In the genomic region with DNA sequence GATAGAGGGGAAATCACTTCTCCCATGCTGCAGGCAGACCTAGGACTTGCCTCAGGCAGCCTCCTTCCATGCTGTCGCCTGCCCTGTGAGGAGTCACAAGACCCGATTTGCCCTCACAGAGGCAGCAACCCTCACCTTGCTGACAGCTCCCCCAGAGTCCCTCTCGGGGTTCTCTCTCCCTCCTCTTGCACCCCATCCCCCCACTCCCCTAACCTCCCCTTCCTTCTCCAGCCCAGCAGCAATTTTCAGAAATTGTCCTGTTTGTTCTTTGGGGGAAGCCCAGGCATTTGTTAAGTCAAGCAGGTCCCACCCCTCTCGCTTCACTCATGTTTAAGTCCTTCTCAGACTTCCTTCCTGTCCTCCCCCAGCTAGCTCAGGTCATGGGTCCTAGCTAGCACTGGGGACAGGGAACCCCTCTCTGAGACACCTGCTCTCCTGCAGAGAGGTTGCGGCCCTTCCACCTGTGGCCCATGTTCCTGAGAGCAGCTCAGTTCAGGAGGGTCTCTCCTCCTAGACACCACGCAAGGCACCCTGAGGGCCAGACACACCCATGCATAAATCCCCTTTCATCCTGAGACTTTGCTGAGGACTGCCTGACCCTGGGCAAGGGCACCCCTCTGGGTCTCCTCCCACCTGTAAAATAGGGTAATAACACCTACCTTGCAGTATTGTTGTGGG, we compare ENCODE assay signal across 11 cellular contexts.
DNase-seq lines count a peak whose midpoint lies in the region; ATAC-seq and TF ChIP-seq lines count a peak whose summit lies in the region.
"Had no signal": no experiment of that assay in that cellular context is flagged by ENCODE, and none has a peak within 500 bp of the region (broad histone marks: within the 10 kb centered on the region; RNA-seq: fewer than 3 reads in every experiment).

No MANE protein-coding gene starts in this region.

- no peak overlapping the region for H3K27ac ChIP-seq in coronary artery
- H3K27ac ChIP-seq: gastrocnemius medialis, prostate gland had no signal

- H3K9me2 ChIP-seq in Loucy (replicated peaks; ENCODE audit: low read depth, low read length), result no peaks in the 10 kb centered on the region

- no peaks in the 10 kb centered on the region for H3F3A ChIP-seq in Loucy (ENCODE audit: low read depth)

- H3K4me3 ChIP-seq in Loucy (ENCODE audit: low read length, poor library complexity, severe bottlenecking) (peak overlapping the region; percentile 19), coronary artery (no peak overlapping the region)
- H3K4me3 ChIP-seq: gastrocnemius medialis, prostate gland had no signal

- peak overlapping the region; percentile 68 for H3K9ac ChIP-seq in Loucy (ENCODE audit: low read depth, low read length, poor library complexity, severe bottlenecking)

- H3K27me3 ChIP-seq in Loucy (ENCODE audit: insufficient read depth, low read length, poor library complexity, severe bottlenecking), result no peaks in the 10 kb centered on the region
- H3K27me3 ChIP-seq: gastrocnemius medialis had no signal

- no peaks in the 10 kb centered on the region for H3K36me3 ChIP-seq in Loucy (ENCODE audit: insufficient read depth, low read length)
- H3K36me3 ChIP-seq: gastrocnemius medialis, prostate gland had no signal

- H3K27me3 Mint-ChIP-seq in stimulated activated memory B cell treated with anti-CD40 and anti-IgM and Interleukin-4, amounts not matched to agents 10 μg/mL and 1 μg/mL and 100 μg/mL, for 72 hours, result peaks cover 35% of the 10 kb centered on the region

- H4K20me1 ChIP-seq in Loucy (ENCODE audit: insufficient read depth, low read length, poor library complexity, severe bottlenecking), result no peaks in the 10 kb centered on the region

- H3K36me3 Mint-ChIP-seq in stimulated activated memory B cell treated with anti-CD40 and anti-IgM and Interleukin-4, amounts not matched to agents 10 μg/mL and 1 μg/mL and 100 μg/mL, for 72 hours, result no peaks in the 10 kb centered on the region

- peak overlapping the region; percentile 15 for H3K4me3 Mint-ChIP-seq in stimulated activated memory B cell treated with anti-CD40 and anti-IgM and Interleukin-4, amounts not matched to agents 10 μg/mL and 1 μg/mL and 100 μg/mL, for 72 hours

- no peak for ATAC-seq in stimulated activated memory B cell treated with anti-CD40 and anti-IgM and Interleukin-4, amounts not matched to agents 10 μg/mL and 1 μg/mL and 100 μg/mL, for 72 hours
- no peak for ATAC-seq in HG02970 (IDR thresholded peaks at IDR 0.05; ENCODE audit: low FRiP score, unreplicated experiment)
- ATAC-seq: gastrocnemius medialis, HepG2 had no signal

- H3K4me1 ChIP-seq in Loucy (ENCODE audit: insufficient read depth, low read length, poor library complexity, severe bottlenecking), result peaks cover 74% of the 10 kb centered on the region
- H3K4me1 ChIP-seq: prostate gland had no signal

- no peaks in the 10 kb centered on the region for H3K9me3 ChIP-seq in Loucy (ENCODE audit: insufficient read depth, low read depth, low read length)
- H3K9me3 ChIP-seq: gastrocnemius medialis, prostate gland had no signal

- H3K4me2 ChIP-seq in Loucy (ENCODE audit: low read depth, low read length, poor library complexity, severe bottlenecking), result peak overlapping the region; percentile 58

- TF ChIP-seq CTCF in Loucy (conservative IDR thresholded peaks at IDR 0.05; ENCODE audit: low read length) (no peak), coronary artery (IDR thresholded peaks at IDR 0.05) (no peak)

- H3K4me1 Mint-ChIP-seq in stimulated activated memory B cell treated with anti-CD40 and anti-IgM and Interleukin-4, amounts not matched to agents 10 μg/mL and 1 μg/mL and 100 μg/mL, for 72 hours, result peaks cover 65% of the 10 kb centered on the region

- no peak overlapping the region for H2AFZ ChIP-seq in Loucy (ENCODE audit: low read length)

- peak overlapping the region; percentile 89 for H3K27ac Mint-ChIP-seq in stimulated activated memory B cell treated with anti-CD40 and anti-IgM and Interleukin-4, amounts not matched to agents 10 μg/mL and 1 μg/mL and 100 μg/mL, for 72 hours

- peak; percentile 12 for DNase-seq in activated CD4-positive, alpha-beta T cell treated with anti-CD3 and anti-CD28 coated beads for 48 hours
- DNase-seq in activated CD4-positive, alpha-beta T cell treated with anti-CD3 and anti-CD28 coated beads for 4 hours, result no peak
- DNase-seq in coronary artery (ENCODE audit: low spot score) (peak; percentile 65), Ammon's horn (ENCODE audit: low spot score) (no peak), GOT3 (lab: John Stamatoyannopoulos, UW) (no peak)
- DNase-seq: gastrocnemius medialis had no signal

- H3K9me3 Mint-ChIP-seq in stimulated activated memory B cell treated with anti-CD40 and anti-IgM and Interleukin-4, amounts not matched to agents 10 μg/mL and 1 μg/mL and 100 μg/mL, for 72 hours, result no peaks in the 10 kb centered on the region

- H3K79me2 ChIP-seq in Loucy (ENCODE audit: insufficient read depth, low read length), result peaks cover 21% of the 10 kb centered on the region

Comparison
In these comparisons a context has a peak if more than half of its experiments do, and no peak if none do; other contexts are left out.
1. DNase-seq: peak in activated CD4-positive, alpha-beta T cell treated with anti-CD3 and anti-CD28 coated beads for 48 hours (single experiment) and coronary artery (single experiment); none in activated CD4-positive, alpha-beta T cell treated with anti-CD3 and anti-CD28 coated beads for 4 hours (0 of 2), Ammon's horn (single experiment) and GOT3 (single experiment).